In the genomic region with DNA sequence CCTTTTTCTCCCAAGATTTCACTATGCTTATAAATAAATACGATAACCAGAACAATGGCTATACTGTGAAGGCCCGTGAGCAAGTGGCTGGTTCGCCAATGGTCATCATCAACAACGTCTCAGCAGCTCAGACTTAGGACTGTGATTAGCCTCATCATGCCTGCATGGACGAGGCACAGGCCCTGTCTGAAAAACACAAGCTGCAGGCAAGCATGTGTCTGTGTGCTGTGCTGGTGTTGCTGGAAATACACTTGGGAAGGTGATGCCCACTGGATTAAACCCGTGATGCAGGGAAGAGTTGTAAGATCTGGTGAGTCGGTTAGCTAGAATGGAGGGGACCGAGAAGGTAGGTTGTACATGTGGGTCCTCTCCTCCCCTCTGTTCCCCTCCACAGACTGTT, we compare ENCODE assay signal across 18 cellular contexts.
A peak's percentile ranks its signal among the peaks of the same experiment; 100 is the strongest.
DNase-seq lines count a peak whose midpoint lies in the region; ATAC-seq and TF ChIP-seq lines count a peak whose summit lies in the region.
"Had no signal": no experiment of that assay in that cellular context is flagged by ENCODE, and none has a peak within 500 bp of the region (broad histone marks: within the 10 kb centered on the region; RNA-seq: fewer than 3 reads in every experiment).

No MANE protein-coding gene starts in this region.

- no peak overlapping the region for H2BK15ac ChIP-seq in neuronal stem cell (ENCODE audit: low read length)

- H3K18ac ChIP-seq in neuronal stem cell (ENCODE audit: low read length): no peak overlapping the region

- H3K4me3 Mint-ChIP-seq in activated CD4-positive, alpha-beta T cell treated with anti-CD3 and anti-CD28 coated beads for 36 hours: no peak overlapping the region
- H3K4me3 Mint-ChIP-seq in CD4-positive, alpha-beta T cell: no peak overlapping the region
- peak overlapping the region; percentile 47 for H3K4me3 Mint-ChIP-seq in activated T-helper 17 cell treated with anti-CD3 and anti-CD28 coated beads, Interleukin-2, amount 50 U/mL, for 72 hours
- H3K4me3 Mint-ChIP-seq: CD8-positive, alpha-beta T cell had no signal

- no peaks in the 10 kb centered on the region for H3K9me3 Mint-ChIP-seq in activated CD4-positive, alpha-beta T cell treated with anti-CD3 and anti-CD28 coated beads for 36 hours (ENCODE audit: low read depth)
- H3K9me3 Mint-ChIP-seq in CD4-positive, alpha-beta T cell: no peaks in the 10 kb centered on the region
- H3K9me3 Mint-ChIP-seq in activated T-helper 17 cell treated with anti-CD3 and anti-CD28 coated beads, Interleukin-2, amount 50 U/mL, for 72 hours: no peaks in the 10 kb centered on the region
- H3K9me3 Mint-ChIP-seq: CD8-positive, alpha-beta T cell had no signal

- no peaks in the 10 kb centered on the region for H3K27me3 ChIP-seq in CD4-positive, alpha-beta T cell (ENCODE audit: control insufficient read depth, insufficient read depth, low read length)
- H3K27me3 ChIP-seq in neuronal stem cell (ENCODE audit: control insufficient read depth in 3 of 3, insufficient read depth in 3 of 3, low read depth in 1 of 3, low read length in 3 of 3) (peaks cover 0 to 8% (median 2%) of the 10 kb centered on the region in 3 experiments), brain microvascular endothelial cell (replicated peaks) (no peaks in the 10 kb centered on the region)

- H3K14ac ChIP-seq in neuronal stem cell (ENCODE audit: low read length): no peak overlapping the region

- H3K23ac ChIP-seq in neuronal stem cell (ENCODE audit: low read depth, low read length, poor library complexity): no peak overlapping the region

- no peak overlapping the region for H3K4me2 ChIP-seq in neuronal stem cell (ENCODE audit: insufficient read depth, low read length, poor library complexity, severe bottlenecking)
- H3K4me2 ChIP-seq: A549 had no signal

- WGBS in neuronal stem cell (ENCODE audit: extremely low coverage in 2 of 2, insufficient read length in 2 of 2, insufficient replicate concordance in 1 of 2), 2 donors: no CpG with 5 or more reads among the region's 8 CpGs

- H2AFZ ChIP-seq in neuronal stem cell (ENCODE audit: low read length): no peak overlapping the region

- no peak for ATAC-seq in activated CD4-positive, alpha-beta T cell treated with anti-CD3 and anti-CD28 coated beads for 36 hours
- ATAC-seq in CD4-positive, alpha-beta T cell (ENCODE audit: poor library complexity): no peak
- no peak for ATAC-seq in activated T-helper 17 cell treated with anti-CD3 and anti-CD28 coated beads, Interleukin-2, amount 50 U/mL, for 72 hours (replicated peaks)
- ATAC-seq in HG03159 (IDR thresholded peaks at IDR 0.05; ENCODE audit: unreplicated experiment) (no peak), GM18520 (IDR thresholded peaks at IDR 0.05; ENCODE audit: unreplicated experiment) (no peak)
- ATAC-seq: A549; CD8-positive, alpha-beta T cell had no signal

- H3K9ac ChIP-seq in neuronal stem cell (ENCODE audit: low read depth, low read length, poor library complexity): no peak overlapping the region

- no peak for DNase-seq in activated CD4-positive, alpha-beta T cell treated with anti-CD3 and anti-CD28 coated beads for 36 hours
- no peak for DNase-seq in activated CD4-positive, alpha-beta T cell treated with anti-CD3 and anti-CD28 coated beads, Interleukin-2, amount 50 U/mL, for 48 hours
- DNase-seq in CD4-positive, alpha-beta T cell: no peak
- DNase-seq in neuronal stem cell (ENCODE audit: low spot score) (no peak), brain microvascular endothelial cell (no peak)
- DNase-seq: AML-193; Calu3; CD8-positive, alpha-beta T cell; DMS79 treated with DMSO at 0.1 percent for 48 hours; GF-D8 had no signal

- intact Hi-C loops in activated CD4-positive, alpha-beta T cell treated with anti-CD3 and anti-CD28 coated beads for 36 hours (cut with DNase I, micrococcal nuclease): loop anchor here in 1 of 2 experiments (10.0 kb wide), 1 partner anchor 1052 kb away; a partner anchor contains a TSS
- intact Hi-C loops in CD4-positive, alpha-beta T cell (cut with DNase I, micrococcal nuclease): loop anchor here in 1 of 2 experiments (10.0 kb wide), 1 partner anchor 688 kb away; a partner anchor contains a TSS

- H2BK120ac ChIP-seq in neuronal stem cell (ENCODE audit: low read depth, low read length): no peak overlapping the region

- H2BK5ac ChIP-seq in neuronal stem cell (ENCODE audit: low read length): no peak overlapping the region

- no peaks in the 10 kb centered on the region for H3K27me3 Mint-ChIP-seq in activated CD4-positive, alpha-beta T cell treated with anti-CD3 and anti-CD28 coated beads for 36 hours
- no peaks in the 10 kb centered on the region for H3K27me3 Mint-ChIP-seq in CD4-positive, alpha-beta T cell
- no peaks in the 10 kb centered on the region for H3K27me3 Mint-ChIP-seq in activated T-helper 17 cell treated with anti-CD3 and anti-CD28 coated beads, Interleukin-2, amount 50 U/mL, for 72 hours

- no peaks in the 10 kb centered on the region for H3K79me1 ChIP-seq in neuronal stem cell (ENCODE audit: low read depth, low read length)

- TF ChIP-seq CTCF in CD4-positive, alpha-beta T cell (IDR thresholded peaks at IDR 0.05): no peak
- no peak for TF ChIP-seq CTCF in brain microvascular endothelial cell (IDR thresholded peaks at IDR 0.05; ENCODE audit: low read depth, low read length, missing control alignments)

- no peaks in the 10 kb centered on the region for H3K36me3 Mint-ChIP-seq in activated CD4-positive, alpha-beta T cell treated with anti-CD3 and anti-CD28 coated beads for 36 hours (ENCODE audit: low read depth)
- H3K36me3 Mint-ChIP-seq in CD4-positive, alpha-beta T cell (ENCODE audit: low read depth): no peaks in the 10 kb centered on the region
- no peaks in the 10 kb centered on the region for H3K36me3 Mint-ChIP-seq in activated T-helper 17 cell treated with anti-CD3 and anti-CD28 coated beads, Interleukin-2, amount 50 U/mL, for 72 hours (ENCODE audit: low read depth)
- H3K36me3 Mint-ChIP-seq: CD8-positive, alpha-beta T cell had no signal

- no peaks in the 10 kb centered on the region for H3K9me3 ChIP-seq in CD4-positive, alpha-beta T cell (ENCODE audit: control insufficient read depth, low read length)
- H3K9me3 ChIP-seq in neuronal stem cell (replicated peaks in 1 of 2; ENCODE audit: control insufficient read depth in 2 of 2, insufficient read depth in 1 of 2, low read depth in 1 of 2, low read length in 2 of 2): no peaks in the 10 kb centered on the region
- H3K9me3 ChIP-seq: A549, HAP-1 had no signal

- H3K36me3 ChIP-seq in neuronal stem cell (replicated peaks in 1 of 2; ENCODE audit: control insufficient read depth in 2 of 2, insufficient read depth in 2 of 2, low read length in 2 of 2) (no peaks in the 10 kb centered on the region), brain microvascular endothelial cell (replicated peaks) (no peaks in the 10 kb centered on the region)
- H3K36me3 ChIP-seq: HAP-1 had no signal

- H3K27ac Mint-ChIP-seq in activated CD4-positive, alpha-beta T cell treated with anti-CD3 and anti-CD28 coated beads for 36 hours: peak overlapping the region; percentile 32
- H3K27ac Mint-ChIP-seq in CD4-positive, alpha-beta T cell: peak overlapping the region; percentile 26
- peak overlapping the region; percentile 57 for H3K27ac Mint-ChIP-seq in activated T-helper 17 cell treated with anti-CD3 and anti-CD28 coated beads, Interleukin-2, amount 50 U/mL, for 72 hours
- H3K27ac Mint-ChIP-seq: CD8-positive, alpha-beta T cell had no signal

- H3K4me3 ChIP-seq in neuronal stem cell (ENCODE audit: low read length in 2 of 2) (no peak overlapping the region), brain microvascular endothelial cell (ENCODE audit: low read depth, low read length) (no peak overlapping the region)
- H3K4me3 ChIP-seq: A549, HAP-1 had no signal

- POLR2A ChIA-PET in activated CD4-positive, alpha-beta T cell treated with anti-CD3 and anti-CD28 coated beads for 36 hours (lab: Charles Lee): interaction anchor here (0.6 kb wide), 2 partner anchors 23 to 111 kb away, joined by 3 to 4 read pairs; no protein-coding TSS in a partner anchor
- POLR2A ChIA-PET in CD4-positive, alpha-beta T cell (lab: Charles Lee): interaction anchor here (2.1 kb wide), 1 partner anchor 9 kb away, joined by 8 read pairs; no protein-coding TSS in a partner anchor

- no peak overlapping the region for H2AK5ac ChIP-seq in neuronal stem cell (ENCODE audit: low read depth, low read length)

- no peak overlapping the region for H3K4ac ChIP-seq in neuronal stem cell (ENCODE audit: low read length)

- no peak overlapping the region for H4K8ac ChIP-seq in neuronal stem cell (ENCODE audit: low read depth, low read length)

- peak overlapping the region; percentile 20 for H4K91ac ChIP-seq in neuronal stem cell (ENCODE audit: low read depth, low read length, poor library complexity)

- peaks cover 38% of the 10 kb centered on the region for H3K4me1 Mint-ChIP-seq in activated CD4-positive, alpha-beta T cell treated with anti-CD3 and anti-CD28 coated beads for 36 hours
- H3K4me1 Mint-ChIP-seq in CD4-positive, alpha-beta T cell (ENCODE audit: low read depth): peaks cover 68% of the 10 kb centered on the region
- H3K4me1 Mint-ChIP-seq in activated T-helper 17 cell treated with anti-CD3 and anti-CD28 coated beads, Interleukin-2, amount 50 U/mL, for 72 hours: peaks cover 65% of the 10 kb centered on the region

- CTCF ChIA-PET in activated CD4-positive, alpha-beta T cell treated with anti-CD3 and anti-CD28 coated beads for 36 hours (lab: Charles Lee): interaction anchor here (1.1 kb wide), 1 partner anchor 14 kb away, joined by 3 read pairs; no protein-coding TSS in a partner anchor
- CTCF ChIA-PET in CD4-positive, alpha-beta T cell (lab: Charles Lee): no interaction called here

- peaks cover 4 to 7% of the 10 kb centered on the region in 2 donors for H3K4me1 ChIP-seq in neuronal stem cell (ENCODE audit: control insufficient read depth in 2 of 2, insufficient read depth in 1 of 2, low read depth in 1 of 2, low read length in 2 of 2)
- H3K4me1 ChIP-seq: A549, HAP-1 had no signal

- in situ Hi-C loops in brain microvascular endothelial cell (cut with HindIII; ENCODE audit: low pct_ligation_motif_present, low sequenced_read_pairs): no loop called here

- no peak overlapping the region for H3K27ac ChIP-seq in CD4-positive, alpha-beta T cell (ENCODE audit: low read depth, low read length)
- H3K27ac ChIP-seq in neuronal stem cell (replicated peaks; ENCODE audit: low read length) (no peak overlapping the region), brain microvascular endothelial cell (no peak overlapping the region)
- H3K27ac ChIP-seq: 22Rv1, A549, C4-2B, HL-60 had no signal

- H2BK12ac ChIP-seq in neuronal stem cell (ENCODE audit: low read length): no peak overlapping the region
